ENCODE assay signal across 2 cellular contexts in the genomic region with DNA sequence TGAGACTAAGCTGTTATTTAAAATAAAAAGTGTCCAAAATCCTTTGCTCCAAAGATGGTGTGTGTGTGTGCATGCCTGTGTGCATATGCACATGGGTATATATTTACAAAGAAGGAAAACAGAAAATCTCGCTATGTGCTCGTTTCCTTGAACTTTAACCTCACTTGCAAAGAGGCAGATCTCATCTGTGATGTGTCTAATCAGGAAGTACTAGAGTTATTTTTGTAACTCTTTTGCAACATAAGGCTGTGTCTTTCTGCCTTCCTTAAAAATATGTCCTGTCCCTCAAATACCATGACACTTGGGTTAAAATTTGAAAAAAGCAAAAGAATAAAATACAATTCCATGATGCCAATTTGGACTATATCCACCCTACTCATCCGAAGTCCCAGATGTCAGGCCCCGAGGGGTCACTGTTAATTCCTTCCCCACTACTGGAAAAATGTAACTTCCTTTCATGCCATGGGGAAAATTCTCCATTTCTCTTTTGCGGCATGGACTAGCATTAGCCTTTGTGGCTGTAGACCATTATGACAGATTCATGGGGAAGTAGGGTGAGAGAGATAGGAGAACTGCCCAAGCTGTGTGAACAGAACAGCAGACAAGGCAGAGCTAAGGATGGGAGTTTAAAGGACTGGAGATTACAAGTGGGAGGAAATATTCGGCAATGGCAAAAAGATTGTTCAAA.
TF ChIP-seq lines count a peak whose summit lies in the region.

No MANE protein-coding gene starts in this region.

TF ChIP-seq in SK-N-SH treated with all-trans-retinoic acid at 6 μM for 48 hours, 23 proteins besides CTCF, POLR2A, EP300 and RAD21 (continued from another document):
- TF ChIP-seq, protein P1, sequence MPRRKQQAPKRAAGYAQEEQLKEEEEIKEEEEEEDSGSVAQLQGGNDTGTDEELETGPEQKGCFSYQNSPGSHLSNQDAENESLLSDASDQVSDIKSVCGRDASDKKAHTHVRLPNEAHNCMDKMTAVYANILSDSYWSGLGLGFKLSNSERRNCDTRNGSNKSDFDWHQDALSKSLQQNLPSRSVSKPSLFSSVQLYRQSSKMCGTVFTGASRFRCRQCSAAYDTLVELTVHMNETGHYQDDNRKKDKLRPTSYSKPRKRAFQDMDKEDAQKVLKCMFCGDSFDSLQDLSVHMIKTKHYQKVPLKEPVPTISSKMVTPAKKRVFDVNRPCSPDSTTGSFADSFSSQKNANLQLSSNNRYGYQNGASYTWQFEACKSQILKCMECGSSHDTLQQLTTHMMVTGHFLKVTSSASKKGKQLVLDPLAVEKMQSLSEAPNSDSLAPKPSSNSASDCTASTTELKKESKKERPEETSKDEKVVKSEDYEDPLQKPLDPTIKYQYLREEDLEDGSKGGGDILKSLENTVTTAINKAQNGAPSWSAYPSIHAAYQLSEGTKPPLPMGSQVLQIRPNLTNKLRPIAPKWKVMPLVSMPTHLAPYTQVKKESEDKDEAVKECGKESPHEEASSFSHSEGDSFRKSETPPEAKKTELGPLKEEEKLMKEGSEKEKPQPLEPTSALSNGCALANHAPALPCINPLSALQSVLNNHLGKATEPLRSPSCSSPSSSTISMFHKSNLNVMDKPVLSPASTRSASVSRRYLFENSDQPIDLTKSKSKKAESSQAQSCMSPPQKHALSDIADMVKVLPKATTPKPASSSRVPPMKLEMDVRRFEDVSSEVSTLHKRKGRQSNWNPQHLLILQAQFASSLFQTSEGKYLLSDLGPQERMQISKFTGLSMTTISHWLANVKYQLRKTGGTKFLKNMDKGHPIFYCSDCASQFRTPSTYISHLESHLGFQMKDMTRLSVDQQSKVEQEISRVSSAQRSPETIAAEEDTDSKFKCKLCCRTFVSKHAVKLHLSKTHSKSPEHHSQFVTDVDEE (CRISPR knock-in tag; IDR thresholded peaks at IDR 0.05): no peak

TF ChIP-seq in HepG2, 621 proteins besides CTCF, POLR2A, EP300 and RAD21 (continued from another document and continues in another):
- TF ChIP-seq, protein P2, sequence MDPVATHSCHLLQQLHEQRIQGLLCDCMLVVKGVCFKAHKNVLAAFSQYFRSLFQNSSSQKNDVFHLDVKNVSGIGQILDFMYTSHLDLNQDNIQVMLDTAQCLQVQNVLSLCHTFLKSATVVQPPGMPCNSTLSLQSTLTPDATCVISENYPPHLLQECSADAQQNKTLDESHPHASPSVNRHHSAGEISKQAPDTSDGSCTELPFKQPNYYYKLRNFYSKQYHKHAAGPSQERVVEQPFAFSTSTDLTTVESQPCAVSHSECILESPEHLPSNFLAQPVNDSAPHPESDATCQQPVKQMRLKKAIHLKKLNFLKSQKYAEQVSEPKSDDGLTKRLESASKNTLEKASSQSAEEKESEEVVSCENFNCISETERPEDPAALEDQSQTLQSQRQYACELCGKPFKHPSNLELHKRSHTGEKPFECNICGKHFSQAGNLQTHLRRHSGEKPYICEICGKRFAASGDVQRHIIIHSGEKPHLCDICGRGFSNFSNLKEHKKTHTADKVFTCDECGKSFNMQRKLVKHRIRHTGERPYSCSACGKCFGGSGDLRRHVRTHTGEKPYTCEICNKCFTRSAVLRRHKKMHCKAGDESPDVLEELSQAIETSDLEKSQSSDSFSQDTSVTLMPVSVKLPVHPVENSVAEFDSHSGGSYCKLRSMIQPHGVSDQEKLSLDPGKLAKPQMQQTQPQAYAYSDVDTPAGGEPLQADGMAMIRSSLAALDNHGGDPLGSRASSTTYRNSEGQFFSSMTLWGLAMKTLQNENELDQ (CRISPR knock-in tag; IDR thresholded peaks at IDR 0.05; ENCODE audit: borderline replicate concordance): no peak
- TF ChIP-seq, protein P3, sequence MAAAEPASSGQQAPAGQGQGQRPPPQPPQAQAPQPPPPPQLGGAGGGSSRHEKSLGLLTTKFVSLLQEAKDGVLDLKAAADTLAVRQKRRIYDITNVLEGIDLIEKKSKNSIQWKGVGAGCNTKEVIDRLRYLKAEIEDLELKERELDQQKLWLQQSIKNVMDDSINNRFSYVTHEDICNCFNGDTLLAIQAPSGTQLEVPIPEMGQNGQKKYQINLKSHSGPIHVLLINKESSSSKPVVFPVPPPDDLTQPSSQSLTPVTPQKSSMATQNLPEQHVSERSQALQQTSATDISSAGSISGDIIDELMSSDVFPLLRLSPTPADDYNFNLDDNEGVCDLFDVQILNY (CRISPR knock-in tag; conservative IDR thresholded peaks at IDR 0.05): no peak
- TF ChIP-seq MIXL1 (CRISPR knock-in tag; IDR thresholded peaks at IDR 0.05) (peak; percentile 32; the same call in 1 of the 2 replicates), RARA (CRISPR knock-in tag; IDR thresholded peaks at IDR 0.05) (peak; percentile 82), ATAD3A (CRISPR knock-in tag; IDR thresholded peaks at IDR 0.05) (no peak), HNF4A (CRISPR knock-in tag; IDR thresholded peaks at IDR 0.05) (peak; percentile 82), ZBTB7B (CRISPR knock-in tag; IDR thresholded peaks at IDR 0.05) (no peak), NR2F6 (IDR thresholded peaks at IDR 0.05) (peak; percentile 83), NR2F6 (CRISPR knock-in tag; IDR thresholded peaks at IDR 0.05) (peak; percentile 87), TARDBP (CRISPR knock-in tag; IDR thresholded peaks at IDR 0.05) (peak; percentile 44; the same call in 1 of the 2 replicates), FOXO1 (CRISPR knock-in tag; IDR thresholded peaks at IDR 0.05) (peak; percentile 34; the same call in 1 of the 2 replicates), NR2F2 (IDR thresholded peaks at IDR 0.05; ENCODE audit: borderline replicate concordance, low read depth) (peak; percentile 53; the same call in 1 of the 2 replicates), ZNF160 (CRISPR knock-in tag; IDR thresholded peaks at IDR 0.05) (no peak), MXD4 (CRISPR knock-in tag; IDR thresholded peaks at IDR 0.05) (0 out of 2 replicates have a peak, but pooled peaks have one; percentile 8), FOXJ3 (CRISPR knock-in tag; IDR thresholded peaks at IDR 0.05; ENCODE audit: borderline replicate concordance) (peak; percentile 25; the same call in 1 of the 2 replicates), HHEX (CRISPR knock-in tag; IDR thresholded peaks at IDR 0.05) (0 out of 2 replicates have a peak, but pooled peaks have one; percentile 47), SP2 (CRISPR knock-in tag; IDR thresholded peaks at IDR 0.05) (no peak), DNMT3B (CRISPR knock-in tag; conservative IDR thresholded peaks at IDR 0.05) (no peak), PPARG (CRISPR knock-in tag; conservative IDR thresholded peaks at IDR 0.05) (peak; percentile 76), ZMYM4 (CRISPR knock-in tag; IDR thresholded peaks at IDR 0.05) (peak; percentile 63; the same call in 1 of the 2 replicates), RARG (CRISPR knock-in tag; IDR thresholded peaks at IDR 0.05; ENCODE audit: low read depth) (no peak), IRF2 (CRISPR knock-in tag; IDR thresholded peaks at IDR 0.05) (0 out of 2 replicates have a peak, but pooled peaks have one; percentile 16), NPAS2 (CRISPR knock-in tag; IDR thresholded peaks at IDR 0.05; ENCODE audit: borderline replicate concordance) (no peak), NCOR1 (IDR thresholded peaks at IDR 0.05; ENCODE audit: borderline replicate concordance, low read length) (peak; percentile 36; the same call in 1 of the 2 replicates), POLR2AphosphoS5 (IDR thresholded peaks at IDR 0.05; ENCODE audit: low read depth, low read length) (no peak), ZNF556 (CRISPR knock-in tag; IDR thresholded peaks at IDR 0.05; ENCODE audit: borderline replicate concordance) (no peak), CREM (IDR thresholded peaks at IDR 0.05) (peak; percentile 20; the same call in 1 of the 2 replicates), CREM (CRISPR knock-in tag; IDR thresholded peaks at IDR 0.05) (no peak), GFI1 (CRISPR knock-in tag; IDR thresholded peaks at IDR 0.05; ENCODE audit: borderline replicate concordance) (no peak; the same call in 1 of the 2 replicates), SNAPC2 (CRISPR knock-in tag; IDR thresholded peaks at IDR 0.05) (0 out of 2 replicates have a peak, but pooled peaks have one; percentile 50)
- TF ChIP-seq, protein P4, sequence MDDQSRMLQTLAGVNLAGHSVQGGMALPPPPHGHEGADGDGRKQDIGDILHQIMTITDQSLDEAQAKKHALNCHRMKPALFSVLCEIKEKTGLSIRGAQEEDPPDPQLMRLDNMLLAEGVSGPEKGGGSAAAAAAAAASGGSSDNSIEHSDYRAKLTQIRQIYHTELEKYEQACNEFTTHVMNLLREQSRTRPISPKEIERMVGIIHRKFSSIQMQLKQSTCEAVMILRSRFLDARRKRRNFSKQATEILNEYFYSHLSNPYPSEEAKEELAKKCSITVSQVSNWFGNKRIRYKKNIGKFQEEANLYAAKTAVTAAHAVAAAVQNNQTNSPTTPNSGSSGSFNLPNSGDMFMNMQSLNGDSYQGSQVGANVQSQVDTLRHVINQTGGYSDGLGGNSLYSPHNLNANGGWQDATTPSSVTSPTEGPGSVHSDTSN (CRISPR knock-in tag; IDR thresholded peaks at IDR 0.05; ENCODE audit: borderline replicate concordance): no peak
- TF ChIP-seq, protein P5, sequence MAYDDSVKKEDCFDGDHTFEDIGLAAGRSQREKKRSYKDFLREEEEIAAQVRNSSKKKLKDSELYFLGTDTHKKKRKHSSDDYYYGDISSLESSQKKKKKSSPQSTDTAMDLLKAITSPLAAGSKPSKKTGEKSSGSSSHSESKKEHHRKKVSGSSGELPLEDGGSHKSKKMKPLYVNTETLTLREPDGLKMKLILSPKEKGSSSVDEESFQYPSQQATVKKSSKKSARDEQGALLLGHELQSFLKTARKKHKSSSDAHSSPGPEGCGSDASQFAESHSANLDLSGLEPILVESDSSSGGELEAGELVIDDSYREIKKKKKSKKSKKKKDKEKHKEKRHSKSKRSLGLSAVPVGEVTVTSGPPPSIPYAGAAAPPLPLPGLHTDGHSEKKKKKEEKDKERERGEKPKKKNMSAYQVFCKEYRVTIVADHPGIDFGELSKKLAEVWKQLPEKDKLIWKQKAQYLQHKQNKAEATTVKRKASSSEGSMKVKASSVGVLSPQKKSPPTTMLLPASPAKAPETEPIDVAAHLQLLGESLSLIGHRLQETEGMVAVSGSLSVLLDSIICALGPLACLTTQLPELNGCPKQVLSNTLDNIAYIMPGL (CRISPR knock-in tag; IDR thresholded peaks at IDR 0.05; ENCODE audit: borderline replicate concordance in 1 of 2, low read depth in 1 of 2): no peak
- TF ChIP-seq, protein P6, sequence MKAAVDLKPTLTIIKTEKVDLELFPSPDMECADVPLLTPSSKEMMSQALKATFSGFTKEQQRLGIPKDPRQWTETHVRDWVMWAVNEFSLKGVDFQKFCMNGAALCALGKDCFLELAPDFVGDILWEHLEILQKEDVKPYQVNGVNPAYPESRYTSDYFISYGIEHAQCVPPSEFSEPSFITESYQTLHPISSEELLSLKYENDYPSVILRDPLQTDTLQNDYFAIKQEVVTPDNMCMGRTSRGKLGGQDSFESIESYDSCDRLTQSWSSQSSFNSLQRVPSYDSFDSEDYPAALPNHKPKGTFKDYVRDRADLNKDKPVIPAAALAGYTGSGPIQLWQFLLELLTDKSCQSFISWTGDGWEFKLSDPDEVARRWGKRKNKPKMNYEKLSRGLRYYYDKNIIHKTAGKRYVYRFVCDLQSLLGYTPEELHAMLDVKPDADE (CRISPR knock-in tag; IDR thresholded peaks at IDR 0.05): no peak
- TF ChIP-seq, protein P7, sequence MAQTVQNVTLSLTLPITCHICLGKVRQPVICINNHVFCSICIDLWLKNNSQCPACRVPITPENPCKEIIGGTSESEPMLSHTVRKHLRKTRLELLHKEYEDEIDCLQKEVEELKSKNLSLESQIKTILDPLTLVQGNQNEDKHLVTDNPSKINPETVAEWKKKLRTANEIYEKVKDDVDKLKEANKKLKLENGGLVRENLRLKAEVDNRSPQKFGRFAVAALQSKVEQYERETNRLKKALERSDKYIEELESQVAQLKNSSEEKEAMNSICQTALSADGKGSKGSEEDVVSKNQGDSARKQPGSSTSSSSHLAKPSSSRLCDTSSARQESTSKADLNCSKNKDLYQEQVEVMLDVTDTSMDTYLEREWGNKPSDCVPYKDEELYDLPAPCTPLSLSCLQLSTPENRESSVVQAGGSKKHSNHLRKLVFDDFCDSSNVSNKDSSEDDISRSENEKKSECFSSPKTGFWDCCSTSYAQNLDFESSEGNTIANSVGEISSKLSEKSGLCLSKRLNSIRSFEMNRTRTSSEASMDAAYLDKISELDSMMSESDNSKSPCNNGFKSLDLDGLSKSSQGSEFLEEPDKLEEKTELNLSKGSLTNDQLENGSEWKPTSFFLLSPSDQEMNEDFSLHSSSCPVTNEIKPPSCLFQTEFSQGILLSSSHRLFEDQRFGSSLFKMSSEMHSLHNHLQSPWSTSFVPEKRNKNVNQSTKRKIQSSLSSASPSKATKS (CRISPR knock-in tag; IDR thresholded peaks at IDR 0.05): no peak
- TF ChIP-seq, protein P8, sequence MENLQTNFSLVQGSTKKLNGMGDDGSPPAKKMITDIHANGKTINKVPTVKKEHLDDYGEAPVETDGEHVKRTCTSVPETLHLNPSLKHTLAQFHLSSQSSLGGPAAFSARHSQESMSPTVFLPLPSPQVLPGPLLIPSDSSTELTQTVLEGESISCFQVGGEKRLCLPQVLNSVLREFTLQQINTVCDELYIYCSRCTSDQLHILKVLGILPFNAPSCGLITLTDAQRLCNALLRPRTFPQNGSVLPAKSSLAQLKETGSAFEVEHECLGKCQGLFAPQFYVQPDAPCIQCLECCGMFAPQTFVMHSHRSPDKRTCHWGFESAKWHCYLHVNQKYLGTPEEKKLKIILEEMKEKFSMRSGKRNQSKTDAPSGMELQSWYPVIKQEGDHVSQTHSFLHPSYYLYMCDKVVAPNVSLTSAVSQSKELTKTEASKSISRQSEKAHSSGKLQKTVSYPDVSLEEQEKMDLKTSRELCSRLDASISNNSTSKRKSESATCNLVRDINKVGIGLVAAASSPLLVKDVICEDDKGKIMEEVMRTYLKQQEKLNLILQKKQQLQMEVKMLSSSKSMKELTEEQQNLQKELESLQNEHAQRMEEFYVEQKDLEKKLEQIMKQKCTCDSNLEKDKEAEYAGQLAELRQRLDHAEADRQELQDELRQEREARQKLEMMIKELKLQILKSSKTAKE (CRISPR knock-in tag; IDR thresholded peaks at IDR 0.05; ENCODE audit: borderline replicate concordance): peak; percentile 28; the same call in 1 of the 2 replicates
- TF ChIP-seq, protein P9, sequence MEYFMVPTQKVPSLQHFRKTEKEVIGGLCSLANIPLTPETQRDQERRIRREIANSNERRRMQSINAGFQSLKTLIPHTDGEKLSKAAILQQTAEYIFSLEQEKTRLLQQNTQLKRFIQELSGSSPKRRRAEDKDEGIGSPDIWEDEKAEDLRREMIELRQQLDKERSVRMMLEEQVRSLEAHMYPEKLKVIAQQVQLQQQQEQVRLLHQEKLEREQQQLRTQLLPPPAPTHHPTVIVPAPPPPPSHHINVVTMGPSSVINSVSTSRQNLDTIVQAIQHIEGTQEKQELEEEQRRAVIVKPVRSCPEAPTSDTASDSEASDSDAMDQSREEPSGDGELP (IDR thresholded peaks at IDR 0.05; ENCODE audit: borderline replicate concordance, low read depth): peak; percentile 28; the same call in 1 of the 2 replicates
- TF ChIP-seq, protein P10, sequence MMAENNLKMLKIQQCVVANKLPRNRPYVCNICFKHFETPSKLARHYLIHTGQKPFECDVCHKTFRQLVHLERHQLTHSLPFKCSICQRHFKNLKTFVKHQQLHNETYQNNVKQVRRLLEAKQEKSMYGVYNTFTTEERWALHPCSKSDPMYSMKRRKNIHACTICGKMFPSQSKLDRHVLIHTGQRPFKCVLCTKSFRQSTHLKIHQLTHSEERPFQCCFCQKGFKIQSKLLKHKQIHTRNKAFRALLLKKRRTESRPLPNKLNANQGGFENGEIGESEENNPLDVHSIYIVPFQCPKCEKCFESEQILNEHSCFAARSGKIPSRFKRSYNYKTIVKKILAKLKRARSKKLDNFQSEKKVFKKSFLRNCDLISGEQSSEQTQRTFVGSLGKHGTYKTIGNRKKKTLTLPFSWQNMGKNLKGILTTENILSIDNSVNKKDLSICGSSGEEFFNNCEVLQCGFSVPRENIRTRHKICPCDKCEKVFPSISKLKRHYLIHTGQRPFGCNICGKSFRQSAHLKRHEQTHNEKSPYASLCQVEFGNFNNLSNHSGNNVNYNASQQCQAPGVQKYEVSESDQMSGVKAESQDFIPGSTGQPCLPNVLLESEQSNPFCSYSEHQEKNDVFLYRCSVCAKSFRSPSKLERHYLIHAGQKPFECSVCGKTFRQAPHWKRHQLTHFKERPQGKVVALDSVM (CRISPR knock-in tag; IDR thresholded peaks at IDR 0.05): no peak
